11 cellular contexts compared by ENCODE assay signal in genomic region chr1:203166192-203166940, GRCh38. TPM values are rescaled to one million over a fixed set of nuclear protein-coding genes. Genes with fewer than 3 reads are reported as not detected.
DNase-seq lines count a peak whose midpoint lies in the region; TF ChIP-seq lines count a peak whose summit lies in the region.
"Had no signal": no experiment of that assay in that cellular context is flagged by ENCODE, and none has a peak within 500 bp of the region (broad histone marks: within the 10 kb centered on the region; RNA-seq: fewer than 3 reads in every experiment).

No MANE protein-coding gene starts in this region.

- peaks cover 56% of the 10 kb centered on the region for H3K27me3 ChIP-seq in OCI-LY3 (ENCODE audit: low read depth, low read length)

- TF ChIP-seq CTCF in OCI-LY3 (IDR thresholded peaks at IDR 0.05; ENCODE audit: low read depth, low read length), result peak; percentile 51

- H3K79me2 ChIP-seq in OCI-LY3 (ENCODE audit: low read length), result no peaks in the 10 kb centered on the region

- H3K4me2 ChIP-seq in OCI-LY3 (ENCODE audit: low read length), result no peak overlapping the region

- H3K27ac ChIP-seq in OCI-LY3 (ENCODE audit: low read length) (no peak overlapping the region), temporal lobe (ENCODE audit: low read depth, low read length) (peak overlapping the region; percentile 33)
- H3K27ac ChIP-seq: thoracic aorta had no signal

- H3K36me3 ChIP-seq in OCI-LY3 (replicated peaks; ENCODE audit: low read depth, low read length), result no peaks in the 10 kb centered on the region
- H3K36me3 ChIP-seq: thoracic aorta had no signal

- no peak overlapping the region for H3K4me3 ChIP-seq in OCI-LY3 (ENCODE audit: low read length)
- H3K4me3 ChIP-seq: thoracic aorta had no signal

- H4K20me1 ChIP-seq in OCI-LY3 (ENCODE audit: insufficient read depth, low read length), result no peaks in the 10 kb centered on the region

- intact Hi-C loops in head of caudate nucleus (cut with DNase I), result no loop called here

- DNase-seq in activated CD4-positive, alpha-beta T cell treated with anti-CD3 and anti-CD28 coated beads for 48 hours, result peak; percentile 21
- DNase-seq in activated CD4-positive, alpha-beta T cell treated with anti-CD3 and anti-CD28 coated beads, Interleukin-2, amount 50 U/mL, for 48 hours, result no peak
- DNase-seq in head of caudate nucleus, result peak in 27 of 42 donors; percentile 33 to 82 (median 60)
- DNase-seq in NCI-H524 treated with DMSO at 0.1 percent for 48 hours (lab: John Stamatoyannopoulos, UW), result no peak
- no peak for DNase-seq in SW 1271 (lab: John Stamatoyannopoulos, UW)
- no peak for DNase-seq in COR-L47 (lab: John Stamatoyannopoulos, UW)
- DNase-seq: NCI-H1930 had no signal

- H3K4me1 ChIP-seq in OCI-LY3 (ENCODE audit: low read length), result peaks cover 5% of the 10 kb centered on the region

- no peaks in the 10 kb centered on the region for H3K9me3 ChIP-seq in OCI-LY3 (ENCODE audit: insufficient read depth, low read length)
- H3K9me3 ChIP-seq: thoracic aorta had no signal

- no peak overlapping the region for H3K9ac ChIP-seq in OCI-LY3 (ENCODE audit: low read length)

- H2AFZ ChIP-seq in OCI-LY3 (ENCODE audit: low read depth, low read length), result no peak overlapping the region

RNA-seq across cellular contexts. Expression of gene MYBPH, which starts 9.3 kb away (rescaled TPM):
- total RNA-seq in temporal lobe, result not detected
- total RNA-seq: pulmonary artery endothelial cell, thoracic aorta had no signal

RNA-seq across cellular contexts. Expression of gene CHI3L1, which starts 20.1 kb away (rescaled TPM):
- 0.74 TPM for total RNA-seq in temporal lobe
- total RNA-seq: pulmonary artery endothelial cell had no signal

RNA-seq across cellular contexts. Expression of gene ADORA1, which starts 38.8 kb away (rescaled TPM):
- total RNA-seq in temporal lobe, result 9.1 TPM
- total RNA-seq: pulmonary artery endothelial cell, thoracic aorta had no signal

Comparison
In these comparisons a context has a peak if more than half of its experiments do, and no peak if none do; other contexts are left out.
1. DNase-seq: peak in activated CD4-positive, alpha-beta T cell treated with anti-CD3 and anti-CD28 coated beads for 48 hours (single experiment) and head of caudate nucleus (27 of 42); none in activated CD4-positive, alpha-beta T cell treated with anti-CD3 and anti-CD28 coated beads, Interleukin-2, amount 50 U/mL, for 48 hours (0 of 2), NCI-H524 treated with DMSO at 0.1 percent for 48 hours (single experiment), SW 1271 (0 of 2) and COR-L47 (single experiment).